24 cellular contexts compared by ENCODE assay signal in genomic region chr5:60887096-60887495, GRCh38. TPM values are rescaled to one million over a fixed set of nuclear protein-coding genes. Genes with fewer than 3 reads are reported as not detected.
DNase-seq lines count a peak whose midpoint lies in the region; ATAC-seq, FAIRE-seq and TF ChIP-seq lines count a peak whose summit lies in the region.
"Had no signal": no experiment of that assay in that cellular context is flagged by ENCODE, and none has a peak within 500 bp of the region (broad histone marks: within the 10 kb centered on the region; RNA-seq: fewer than 3 reads in every experiment).

No MANE protein-coding gene starts in this region.

- H3K27ac ChIP-seq in Karpas-422 (ENCODE audit: low read length), result no peak overlapping the region
- no peak overlapping the region for H3K27ac ChIP-seq in K562 (ENCODE audit: extremely low read depth, low read depth, low read length)
- no peak overlapping the region for H3K27ac ChIP-seq in tibial nerve
- H3K27ac ChIP-seq: BLaER1 had no signal

- H3K4me2 ChIP-seq in Karpas-422 (ENCODE audit: low read depth, low read length, poor library complexity, severe bottlenecking) (no peak overlapping the region), K562 (ENCODE audit: insufficient read depth, low read length) (no peak overlapping the region)
- H3K4me2 ChIP-seq: BLaER1 had no signal

- intact Hi-C loops in K562 (cut with micrococcal nuclease), result no loop called here

- H3K27me3 ChIP-seq in Karpas-422 (ENCODE audit: low read length), result no peaks in the 10 kb centered on the region
- no peaks in the 10 kb centered on the region for H3K27me3 ChIP-seq in K562 (ENCODE audit: control insufficient read depth in 2 of 2, insufficient read depth in 2 of 2, low read length in 2 of 2)
- no peaks in the 10 kb centered on the region for H3K27me3 ChIP-seq in tibial nerve
- H3K27me3 ChIP-seq: BE2C, BLaER1 had no signal

- FAIRE-seq in H54 (lab: Jason Lieb, UNC), result peak; percentile 71
- no peak for FAIRE-seq in K562 (lab: Jason Lieb, UNC)
- FAIRE-seq: GM12891, GM19239 had no signal

- no peak for TF ChIP-seq RAD21 in K562 (CRISPR knock-in tag; conservative IDR thresholded peaks at IDR 0.05 in 1 of 2, IDR thresholded peaks at IDR 0.05 in 1 of 2)

- DNase-seq in H54 (ENCODE audit: insufficient read length, low spot score), result no peak
- DNase-seq in Karpas-422, result peak; percentile 15
- no peak for DNase-seq in K562 (ENCODE audit: extremely low read depth in 1 of 4, low spot score in 3 of 4)
- DNase-seq in stimulated activated CD4-positive, alpha-beta T cell treated with anti-CD3 and anti-CD28 coated beads, Interleukin-4, amount 100 ng/mL, for 4 hours, result no peak
- no peak for DNase-seq in tibial nerve (ENCODE audit: low spot score in 2 of 2)
- DNase-seq: 8988T; ACHN; BE2C; C1 segment of cervical spinal cord; CD4-positive, alpha-beta memory T cell; CD4-positive, CD25-positive, alpha-beta regulatory T cell; CD8-positive, alpha-beta memory T cell; COR-L47; DMS 273 treated with DMSO at 0.1 percent for 48 hours; DMS153; DMS53; DMS79; DND-41; EL; GF-D8 had no signal

- H3K9ac ChIP-seq in Karpas-422 (ENCODE audit: low read length) (no peak overlapping the region), K562 (ENCODE audit: insufficient read depth in 1 of 2, low read depth in 2 of 2, low read length in 2 of 2) (no peak overlapping the region)
- H3K9ac ChIP-seq: BLaER1 had no signal

- H3K36me3 ChIP-seq in Karpas-422 (ENCODE audit: insufficient read depth, low read length), result 0 out of 2 replicates have a peak, but pooled peaks cover 6% of the 10 kb centered on the region
- H3K36me3 ChIP-seq in K562 (ENCODE audit: control insufficient read depth, insufficient read depth, low read length), result no peaks in the 10 kb centered on the region
- H3K36me3 ChIP-seq in tibial nerve, result peaks cover 0 to 58% (median 0%) of the 10 kb centered on the region in 3 donors

- H3K4me3 ChIP-seq in Karpas-422 (ENCODE audit: low read length) (no peak overlapping the region), K562 (no peak overlapping the region), tibial nerve (no peak overlapping the region)
- H3K4me3 ChIP-seq: BLaER1 had no signal

- no TSS peak for BruUV-seq in K562 (replicated peaks; lab: Mats Ljungman, UMichigan)

- TF ChIP-seq POLR2A in H54 (IDR thresholded peaks at IDR 0.05; ENCODE audit: low read depth, low read length), result no peak
- no peak for TF ChIP-seq POLR2A in K562 (conservative IDR thresholded peaks at IDR 0.05)
- TF ChIP-seq POLR2A in tibial nerve (IDR thresholded peaks at IDR 0.05), result no peak

- H3K79me2 ChIP-seq in Karpas-422 (ENCODE audit: low read length) (no peaks in the 10 kb centered on the region), K562 (ENCODE audit: control insufficient read depth, insufficient read depth, low read length) (no peaks in the 10 kb centered on the region)

- ATAC-seq in K562, result no peak

- H4K20me1 ChIP-seq in Karpas-422 (ENCODE audit: insufficient read depth, low read depth, low read length), result no peaks in the 10 kb centered on the region
- H4K20me1 ChIP-seq in K562 (replicated peaks; ENCODE audit: control insufficient read depth, insufficient read depth, low read length), result no peaks in the 10 kb centered on the region
- H4K20me1 ChIP-seq: BLaER1 had no signal

- CTCF ChIA-PET in K562 (lab: Yijun Ruan, JAX; ENCODE audit: low intra/inter-chr PET ratio), result interaction anchor here (0.6 kb wide), 1 partner anchor 210 kb away, joined by 3 read pairs; no protein-coding TSS in a partner anchor

- H3K9me1 ChIP-seq in K562 (ENCODE audit: control insufficient read depth, insufficient read depth, low read length), result no peaks in the 10 kb centered on the region

- no peaks in the 10 kb centered on the region for H3K9me2 ChIP-seq in Karpas-422 (replicated peaks; ENCODE audit: insufficient read depth, low read length)

- TF ChIP-seq CTCF in K562 (IDR thresholded peaks at IDR 0.05 in 2 of 3, conservative IDR thresholded peaks at IDR 0.05 in 1 of 3; ENCODE audit: insufficient read depth in 2 of 3, low read depth in 1 of 3, low read length in 3 of 3) (no peak), tibial nerve (IDR thresholded peaks at IDR 0.05) (no peak)

- H2AFZ ChIP-seq in Karpas-422 (ENCODE audit: low read length), result no peak overlapping the region
- no peak overlapping the region for H2AFZ ChIP-seq in K562 (ENCODE audit: low read depth, low read length)

- in situ Hi-C loops in K562 (cut with MboI), result no loop called here

- no peaks in the 10 kb centered on the region for H3K4me1 ChIP-seq in Karpas-422 (ENCODE audit: low read length)
- no peaks in the 10 kb centered on the region for H3K4me1 ChIP-seq in K562 (replicated peaks in 1 of 2; ENCODE audit: control insufficient read depth in 2 of 2, insufficient read depth in 2 of 2, low read length in 2 of 2)
- no peaks in the 10 kb centered on the region for H3K4me1 ChIP-seq in tibial nerve
- H3K4me1 ChIP-seq: BE2C, BLaER1 had no signal

- POLR2A ChIA-PET in K562 (lab: Yijun Ruan, JAX), result no interaction called here

- TF ChIP-seq EP300 in K562 (IDR thresholded peaks at IDR 0.05; ENCODE audit: low read length) (no peak), tibial nerve (IDR thresholded peaks at IDR 0.05) (no peak)

- WGBS in K562 (ENCODE audit: insufficient coverage, low coverage, missing lambda C conversion rate), result 100% methylated on average over 1 of the region's 1 CpG
- 95 to 98% methylated on average over 1 of the region's 1 CpG for WGBS in tibial nerve, 2 donors

- H3K9me3 ChIP-seq in Karpas-422 (ENCODE audit: low read length) (no peaks in the 10 kb centered on the region), K562 (replicated peaks; ENCODE audit: control insufficient read depth, insufficient read depth, low read depth, low read length) (no peaks in the 10 kb centered on the region), tibial nerve (no peaks in the 10 kb centered on the region)
- H3K9me3 ChIP-seq: BE2C had no signal

RNA-seq across cellular contexts. Expression of gene ELOVL7, which starts 43.0 kb away (rescaled TPM):
- 0.11 TPM in 1 of 2 replicates, not detected in the other for total RNA-seq in Karpas-422 (2014; rRNA removed; shearing (Covaris generic); ENCODE audit: low replicate concordance)
- 3.7 and 5.9 TPM in 2 replicates for total RNA-seq in K562 (2011; cell fraction: chromatin; rRNA removed; ENCODE audit: low replicate concordance)
- total RNA-seq in K562 (2011; cell fraction: nucleolus; rRNA removed), result 1.3 and 3.4 TPM in 2 replicates
- total RNA-seq in K562 (2011; cell fraction: nucleoplasm; rRNA removed), result 4.6 and 7.0 TPM in 2 replicates
- total RNA-seq in K562 (2014; rRNA removed) (4.5 and 5.8 TPM in 2 replicates), K562 (2014; rRNA removed; fragmentation: Illumina TruSeq; extraction: Trizol) (12.3 and 15.0 TPM in 2 replicates), K562 (2015; rRNA removed; fragmentation: Illumina TruSeq; extraction: Trizol) (6.7 and 8.2 TPM in 2 replicates), K562 (2021) (9.4 and 11.6 TPM in 2 replicates), tibial nerve (10 to 100 TPM in 3 of 4 donors, 1 to 10 TPM in 1; 9.0 to 28.0 (median 15.8) TPM)
- polyA plus RNA-seq in K562 (2011; rRNA removed) (6.7 and 26.7 TPM in 2 replicates), K562 (2014; fragmentation: Illumina TruSeq; extraction: Trizol) (11.3 and 11.4 TPM in 2 replicates), K562 (2014; fragmentation: Nextera tagmentation; extraction: Ambion mirVana) (1 to 10 TPM; 4.6 to 5.6 TPM), K562 (2014; rRNA removed) (6.9 and 8.9 TPM in 2 replicates)
- 1.6 and 15.0 TPM in 2 replicates for polyA plus RNA-seq in K562 (2011; cell fraction: cytosol; rRNA removed)
- polyA plus RNA-seq in K562 (2011; cell fraction: nucleus; rRNA removed), result 2.0 and 14.5 TPM in 2 replicates
- 6.4 and 13.8 TPM in 2 replicates for polyA plus RNA-seq in K562 (2012)
- polyA minus RNA-seq in K562 (2011; rRNA and poly(A)+ RNA removed), result 6.7 and 30.9 TPM in 2 replicates
- 4.1 and 12.1 TPM in 2 replicates for polyA minus RNA-seq in K562 (2011; cell fraction: cytosol; rRNA and poly(A)+ RNA removed)
- polyA minus RNA-seq in K562 (2011; cell fraction: nucleus; rRNA and poly(A)+ RNA removed), result 0.81 and 6.9 TPM in 2 replicates
- total RNA-seq: A673; CD4-positive, alpha-beta memory T cell had no signal
- polyA plus RNA-seq: CD4-positive, alpha-beta memory T cell; CD4-positive, CD25-positive, alpha-beta regulatory T cell; CD8-positive, alpha-beta memory T cell had no signal

RNA-seq across cellular contexts. Expression of gene ERCC8, which starts 57.8 kb away (rescaled TPM):
- 13.6 and 23.0 TPM in 2 replicates for total RNA-seq in Karpas-422 (2014; rRNA removed; shearing (Covaris generic); ENCODE audit: low replicate concordance)
- 22.7 and 43.4 TPM in 2 replicates for total RNA-seq in K562 (2011; cell fraction: chromatin; rRNA removed; ENCODE audit: low replicate concordance)
- total RNA-seq in K562 (2011; cell fraction: nucleolus; rRNA removed), result 10.0 and 16.1 TPM in 2 replicates
- 21.8 and 37.2 TPM in 2 replicates for total RNA-seq in K562 (2011; cell fraction: nucleoplasm; rRNA removed)
- 10.1 and 14.6 TPM in 2 replicates for total RNA-seq in K562 (2014; rRNA removed)
- total RNA-seq in K562 (2014; rRNA removed; fragmentation: Illumina TruSeq; extraction: Trizol), result 29.0 and 30.0 TPM in 2 replicates
- 24.4 and 24.8 TPM in 2 replicates for total RNA-seq in K562 (2015; rRNA removed; fragmentation: Illumina TruSeq; extraction: Trizol)
- 14.1 and 15.6 TPM in 2 replicates for total RNA-seq in K562 (2021)
- polyA plus RNA-seq in K562 (2011; rRNA removed), result 36.7 and 41.8 TPM in 2 replicates
- 12.6 and 25.9 TPM in 2 replicates for polyA plus RNA-seq in K562 (2011; cell fraction: cytosol; rRNA removed)
- 13.4 and 20.6 TPM in 2 replicates for polyA plus RNA-seq in K562 (2011; cell fraction: nucleus; rRNA removed)
- 9.3 and 12.2 TPM in 2 replicates for polyA plus RNA-seq in K562 (2012)
- 19.1 and 20.4 TPM in 2 replicates for polyA plus RNA-seq in K562 (2014; fragmentation: Illumina TruSeq; extraction: Trizol)
- polyA plus RNA-seq in K562 (2014; fragmentation: Nextera tagmentation; extraction: Ambion mirVana), result 10 to 100 TPM; 37.1 to 39.4 TPM
- polyA plus RNA-seq in K562 (2014; rRNA removed), result 16.1 and 17.1 TPM in 2 replicates
- 32.3 and 39.8 TPM in 2 replicates for polyA minus RNA-seq in K562 (2011; rRNA and poly(A)+ RNA removed)
- polyA minus RNA-seq in K562 (2011; cell fraction: cytosol; rRNA and poly(A)+ RNA removed), result 18.1 and 18.3 TPM in 2 replicates
- polyA minus RNA-seq in K562 (2011; cell fraction: nucleus; rRNA and poly(A)+ RNA removed), result 20.5 and 34.9 TPM in 2 replicates
- 10 to 100 TPM; 10.5 to 17.5 (median 15.8) TPM for total RNA-seq in tibial nerve

RNA-seq across cellular contexts. Expression of gene NDUFAF2, which starts 57.9 kb away (rescaled TPM):
- total RNA-seq in Karpas-422 (2014; rRNA removed; shearing (Covaris generic); ENCODE audit: low replicate concordance), result 46.6 and 65.3 TPM in 2 replicates
- total RNA-seq in K562 (2011; cell fraction: chromatin; rRNA removed; ENCODE audit: low replicate concordance), result 8.3 and 9.4 TPM in 2 replicates
- 14.2 and 15.7 TPM in 2 replicates for total RNA-seq in K562 (2011; cell fraction: nucleolus; rRNA removed)
- 8.9 and 10.3 TPM in 2 replicates for total RNA-seq in K562 (2011; cell fraction: nucleoplasm; rRNA removed)
- total RNA-seq in K562 (2014; rRNA removed) (61.5 and 66.4 TPM in 2 replicates), K562 (2014; rRNA removed; fragmentation: Illumina TruSeq; extraction: Trizol) (95.9 and 104 TPM in 2 replicates), K562 (2015; rRNA removed; fragmentation: Illumina TruSeq; extraction: Trizol) (89.3 and 93.6 TPM in 2 replicates), K562 (2021) (56.0 and 58.9 TPM in 2 replicates), tibial nerve (10 to 100 TPM; 16.2 to 46.5 (median 24.2) TPM)
- polyA plus RNA-seq in K562 (2011; rRNA removed) (55.5 and 64.3 TPM in 2 replicates), K562 (2014; fragmentation: Illumina TruSeq; extraction: Trizol) (81.0 and 100 TPM in 2 replicates), K562 (2014; fragmentation: Nextera tagmentation; extraction: Ambion mirVana) (100 to 1,000 TPM; 140 to 155 TPM), K562 (2014; rRNA removed) (112 and 128 TPM in 2 replicates)
- 11.2 and 17.8 TPM in 2 replicates for polyA plus RNA-seq in K562 (2011; cell fraction: cytosol; rRNA removed)
- 11.4 and 15.6 TPM in 2 replicates for polyA plus RNA-seq in K562 (2011; cell fraction: nucleus; rRNA removed)
- 52.2 and 79.7 TPM in 2 replicates for polyA plus RNA-seq in K562 (2012)
- 13.2 and 13.3 TPM in 2 replicates for polyA minus RNA-seq in K562 (2011; rRNA and poly(A)+ RNA removed)
- polyA minus RNA-seq in K562 (2011; cell fraction: cytosol; rRNA and poly(A)+ RNA removed), result 14.3 and 27.4 TPM in 2 replicates
- polyA minus RNA-seq in K562 (2011; cell fraction: nucleus; rRNA and poly(A)+ RNA removed), result 19.0 and 30.5 TPM in 2 replicates
